Comparison of ENCODE assay signal across 27 cellular contexts in genomic region chr14:101577221-101577909, GRCh38. TPM values are rescaled to one million over a fixed set of nuclear protein-coding genes. Genes with fewer than 3 reads are reported as not detected.
"Had no signal": no experiment of that assay in that cellular context is flagged by ENCODE, and none has a peak within 500 bp of the region (broad histone marks: within the 10 kb centered on the region; RNA-seq: fewer than 3 reads in every experiment).

No MANE protein-coding gene starts in this region.

- ATAC-seq: esophagus mucosa; gastrocnemius medialis; left lobe of liver; naive thymus-derived CD4-positive, alpha-beta T cell; sciatic nerve; stimulated activated effector memory CD8-positive, alpha-beta T cell treated with anti-CD3 and anti-CD28 coated beads, Interleukin-12 subunit alpha, Interleukin-12 subunit beta, amount 100 ng/mL, for 72 hours had no signal

- H3K4me1 Mint-ChIP-seq: endodermal cell; mesothelial cell of epicardium; stimulated activated effector memory CD8-positive, alpha-beta T cell treated with anti-CD3 and anti-CD28 coated beads, Interleukin-12 subunit alpha, Interleukin-12 subunit beta, amount 100 ng/mL, for 72 hours had no signal

- H3K9me3 Mint-ChIP-seq: endodermal cell; mesothelial cell of epicardium; naive thymus-derived CD4-positive, alpha-beta T cell; stimulated activated effector memory CD8-positive, alpha-beta T cell treated with anti-CD3 and anti-CD28 coated beads, Interleukin-12 subunit alpha, Interleukin-12 subunit beta, amount 100 ng/mL, for 72 hours had no signal

- H3K27ac Mint-ChIP-seq: endodermal cell; mesothelial cell of epicardium; naive thymus-derived CD4-positive, alpha-beta T cell; progenitor cell of endocrine pancreas; stimulated activated effector memory CD8-positive, alpha-beta T cell treated with anti-CD3 and anti-CD28 coated beads, Interleukin-12 subunit alpha, Interleukin-12 subunit beta, amount 100 ng/mL, for 72 hours had no signal

- H3K4me3 Mint-ChIP-seq: endodermal cell; mesothelial cell of epicardium; naive thymus-derived CD4-positive, alpha-beta T cell; stimulated activated effector memory CD8-positive, alpha-beta T cell treated with anti-CD3 and anti-CD28 coated beads, Interleukin-12 subunit alpha, Interleukin-12 subunit beta, amount 100 ng/mL, for 72 hours had no signal

- H3K4me3 ChIP-seq: gastrocnemius medialis, smooth muscle cell, stomach, thyroid gland, vagina had no signal

- H3K27me3 ChIP-seq: thyroid gland, vagina had no signal

- H3K4me1 ChIP-seq: gastrocnemius medialis, parathyroid adenoma, stomach, thyroid gland, vagina had no signal

- H3K36me3 Mint-ChIP-seq: mesothelial cell of epicardium; naive thymus-derived CD4-positive, alpha-beta T cell; stimulated activated effector memory CD8-positive, alpha-beta T cell treated with anti-CD3 and anti-CD28 coated beads, Interleukin-12 subunit alpha, Interleukin-12 subunit beta, amount 100 ng/mL, for 72 hours had no signal

- H3K9me3 ChIP-seq: gastrocnemius medialis, thyroid gland, vagina had no signal

- DNase-seq: effector CD8-positive, alpha-beta T cell; endodermal cell; foreskin fibroblast; gastrocnemius medialis; head of caudate nucleus; mesenchymal stem cell; naive thymus-derived CD4-positive, alpha-beta T cell; stimulated activated CD4-positive, alpha-beta T cell treated with anti-CD3 and anti-CD28 coated beads, Interleukin-2, amount 100 ng/mL, for 24 hours; stimulated activated CD4-positive, alpha-beta T cell treated with anti-CD3 and anti-CD28 coated beads, Interleukin-4, amount 100 ng/mL, for 24 hours; stimulated activated naive CD4-positive, alpha-beta T cell treated with Interleukin-2 at 50 U/mL for 16 hours; stomach; thyroid gland; trophoblast cell had no signal

- H3K27ac ChIP-seq: epithelial cell of prostate, gastrocnemius medialis, parathyroid adenoma, stomach, thyroid gland, vagina had no signal

RNA-seq across cellular contexts. Expression of gene DIO3, which starts 16.1 kb away (rescaled TPM):
- total RNA-seq: glomerular endothelial cell; lung microvascular endothelial cell; naive thymus-derived CD4-positive, alpha-beta T cell; osteoblast had no signal
- polyA plus RNA-seq: keratinocyte; naive thymus-derived CD4-positive, alpha-beta T cell had no signal
